21 cellular contexts compared by ENCODE assay signal in genomic region chrX:110135618-110136017, GRCh38.
"Had no signal": no experiment of that assay in that cellular context is flagged by ENCODE, and none has a peak within 500 bp of the region (broad histone marks: within the 10 kb centered on the region; RNA-seq: fewer than 3 reads in every experiment).

No MANE protein-coding gene starts in this region.

- H3K4me3 ChIP-seq: dorsolateral prefrontal cortex, left lung, sigmoid colon, upper lobe of right lung had no signal

- H3K4me1 ChIP-seq: left lung, sigmoid colon, upper lobe of right lung had no signal

- H3K27ac ChIP-seq: dorsolateral prefrontal cortex, epithelial cell of prostate, left lung, sigmoid colon, upper lobe of right lung, VCaP had no signal

- H3K27me3 Mint-ChIP-seq: activated naive CD4-positive, alpha-beta T cell treated with anti-CD3 and anti-CD28 coated beads, Interleukin-2, amount 50 U/mL, for 24 hours; stimulated activated memory B cell treated with anti-CD40 and anti-IgM and Interleukin-4, amounts not matched to agents 10 μg/mL and 1 μg/mL and 100 μg/mL, for 72 hours had no signal

- DNase-seq: activated CD4-positive, alpha-beta T cell treated with anti-CD3 and anti-CD28 coated beads, Interleukin-2, amount 50 U/mL, for 1 hour; activated CD4-positive, CD25-positive, alpha-beta regulatory T cell treated with anti-CD3 and anti-CD28 coated beads, Interleukin-2, amount 50 U/mL, for 72 hours; activated CD8-positive, alpha-beta memory T cell treated with anti-CD3 and anti-CD28 coated beads for 24 hours; activated CD8-positive, alpha-beta memory T cell treated with anti-CD3 and anti-CD28 coated beads, Interleukin-2, amount 50 U/mL, for 48 hours; activated gamma-delta T cell; activated T-cell treated with anti-CD3 and anti-CD28 coated beads, Interleukin-2, amount 50 U/mL, for 48 hours; dorsolateral prefrontal cortex; head of caudate nucleus; left lung; midbrain; nucleus accumbens; sigmoid colon; stimulated activated CD4-positive, alpha-beta T cell treated with anti-CD3 and anti-CD28 coated beads, Interleukin-4, amount 100 ng/mL, for 4 hours; T-helper 9 cell; upper lobe of right lung had no signal

- FAIRE-seq: frontal cortex had no signal

- H3K9me3 ChIP-seq: left lung, sigmoid colon, upper lobe of right lung had no signal

- H3K27me3 ChIP-seq: sigmoid colon, upper lobe of right lung had no signal

- ATAC-seq: left lung; stimulated activated memory B cell treated with anti-CD40 and anti-IgM and Interleukin-4, amounts not matched to agents 10 μg/mL and 1 μg/mL and 100 μg/mL, for 72 hours; upper lobe of right lung had no signal

- H3K27ac Mint-ChIP-seq: activated naive CD4-positive, alpha-beta T cell treated with anti-CD3 and anti-CD28 coated beads, Interleukin-2, amount 50 U/mL, for 24 hours; nephron; stimulated activated memory B cell treated with anti-CD40 and anti-IgM and Interleukin-4, amounts not matched to agents 10 μg/mL and 1 μg/mL and 100 μg/mL, for 72 hours had no signal

- H3K36me3 ChIP-seq: left lung, sigmoid colon, upper lobe of right lung had no signal

- H3K4me1 Mint-ChIP-seq: activated naive CD4-positive, alpha-beta T cell treated with anti-CD3 and anti-CD28 coated beads, Interleukin-2, amount 50 U/mL, for 24 hours had no signal

- H3K9me3 Mint-ChIP-seq: activated naive CD4-positive, alpha-beta T cell treated with anti-CD3 and anti-CD28 coated beads, Interleukin-2, amount 50 U/mL, for 24 hours; nephron; stimulated activated memory B cell treated with anti-CD40 and anti-IgM and Interleukin-4, amounts not matched to agents 10 μg/mL and 1 μg/mL and 100 μg/mL, for 72 hours had no signal

- H3K4me3 Mint-ChIP-seq: activated naive CD4-positive, alpha-beta T cell treated with anti-CD3 and anti-CD28 coated beads, Interleukin-2, amount 50 U/mL, for 24 hours; nephron; stimulated activated memory B cell treated with anti-CD40 and anti-IgM and Interleukin-4, amounts not matched to agents 10 μg/mL and 1 μg/mL and 100 μg/mL, for 72 hours had no signal
